Comparison of ENCODE assay signal across 21 cellular contexts in the genomic region with DNA sequence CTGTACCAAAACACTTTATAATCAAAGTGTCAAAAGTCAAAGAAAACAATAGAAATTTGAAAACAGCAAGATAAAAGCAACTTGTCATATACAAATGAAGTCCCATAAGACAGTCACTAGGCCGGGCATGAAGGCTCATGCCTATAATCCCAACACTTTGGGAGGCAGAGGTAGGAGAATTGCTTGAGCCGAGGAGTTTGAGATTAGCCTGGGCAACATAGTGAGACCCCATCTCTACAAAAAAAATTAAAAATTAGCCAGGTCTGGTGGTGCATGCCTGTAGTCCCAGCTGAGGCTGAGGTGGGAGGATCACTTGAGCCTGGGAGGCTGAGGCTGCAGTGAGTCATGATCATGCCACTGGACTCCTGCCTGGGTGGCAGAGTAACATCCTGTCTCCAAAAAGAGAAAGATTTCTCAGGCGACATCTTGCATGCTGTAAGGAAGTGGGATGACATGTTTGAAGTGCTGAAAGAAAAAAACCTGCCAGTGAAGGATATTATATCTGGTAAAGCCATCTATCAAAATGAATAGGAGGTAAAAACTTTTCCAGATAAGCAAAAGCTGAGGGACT.
DNase-seq lines count a peak whose midpoint lies in the region; ATAC-seq and TF ChIP-seq lines count a peak whose summit lies in the region.
"Had no signal": no experiment of that assay in that cellular context is flagged by ENCODE, and none has a peak within 500 bp of the region (broad histone marks: within the 10 kb centered on the region; RNA-seq: fewer than 3 reads in every experiment).

No MANE protein-coding gene starts in this region.

- H3K27me3 ChIP-seq in SJSA1 (replicated peaks) = no peaks in the 10 kb centered on the region
- H3K27me3 ChIP-seq: BLaER1 treated with 17β-estradiol and CSF1 and Interleukin-3, amounts not matched to agents 10 nM and 100 nM; colonic mucosa; tibial nerve had no signal

- no peak for ATAC-seq in HG03025 (IDR thresholded peaks at IDR 0.05; ENCODE audit: low FRiP score, unreplicated experiment)
- ATAC-seq: GM23338; stimulated activated naive B cell treated with anti-CD40 and anti-IgM and Interleukin-4, amounts not matched to agents 10 μg/mL and 1 μg/mL and 100 μg/mL, for 72 hours had no signal

- H3K4me1 ChIP-seq in SJSA1 (replicated peaks) = no peaks in the 10 kb centered on the region
- H3K4me1 ChIP-seq: colonic mucosa, tibial nerve had no signal

- H3K9me3 ChIP-seq in SJSA1 (replicated peaks) = no peaks in the 10 kb centered on the region
- H3K9me3 ChIP-seq: colonic mucosa, tibial nerve had no signal

- DNase-seq in HFF-Myc (ENCODE audit: extremely low read depth, low read depth) (peak; percentile 15), SJSA1 (ENCODE audit: low read depth in 1 of 2, low spot score in 2 of 2) (peak; percentile 18 to 57), fibroblast of gingiva (ENCODE audit: low read depth) (peak; percentile 3), stromal cell of bone marrow (ENCODE audit: low read depth) (peak; percentile 15), NCI-H510A treated with DMSO at 0.1 percent for 48 hours (lab: John Stamatoyannopoulos, UW) (no peak), T1000 (lab: John Stamatoyannopoulos, UW) (no peak)
- DNase-seq: activated CD4-positive, alpha-beta T cell treated with anti-CD3 and anti-CD28 coated beads for 48 hours; activated CD8-positive, alpha-beta memory T cell treated with anti-CD3 and anti-CD28 coated beads, Interleukin-2, amount 50 U/mL, for 4 hours; activated gamma-delta T cell; amygdala; colonic mucosa; GF-D8; head of caudate nucleus; midbrain; NCI-H187; NCI-H510A; stimulated activated naive B cell treated with anti-CD40 and anti-IgM and Interleukin-4, amounts not matched to agents 10 μg/mL and 1 μg/mL and 100 μg/mL, for 72 hours had no signal

- TF ChIP-seq CTCF in HFF-Myc (IDR thresholded peaks at IDR 0.05; ENCODE audit: low read depth, low read length, missing control alignments) = no peak

- no peak overlapping the region for H3K4me3 ChIP-seq in HFF-Myc (replicated peaks; ENCODE audit: low read depth, low read length)
- H3K4me3 ChIP-seq in SJSA1 = no peak overlapping the region
- H3K4me3 ChIP-seq: BLaER1 treated with 17β-estradiol and CSF1 and Interleukin-3, amounts not matched to agents 10 nM and 100 nM; colonic mucosa; GM23338; tibial nerve had no signal

- peaks cover 42% of the 10 kb centered on the region for H3K36me3 ChIP-seq in SJSA1
- H3K36me3 ChIP-seq: colonic mucosa, tibial nerve had no signal

- peak overlapping the region; percentile 36; the same call in 1 of the 2 replicates for H3K27ac ChIP-seq in SJSA1
- H3K27ac ChIP-seq: BLaER1 treated with 17β-estradiol and CSF1 and Interleukin-3, amounts not matched to agents 10 nM and 100 nM; colonic mucosa; tibial nerve had no signal

Comparison
In these comparisons a context has a peak if more than half of its experiments do, and no peak if none do; other contexts are left out.
1. DNase-seq: peak in HFF-Myc (single experiment), SJSA1 (2 of 2), fibroblast of gingiva (single experiment) and stromal cell of bone marrow (single experiment); none in NCI-H510A treated with DMSO at 0.1 percent for 48 hours (single experiment) and T1000 (single experiment).